Comparison of ENCODE assay signal across 27 cellular contexts in genomic region chr10:10527861-10528562, GRCh38.
"Had no signal": no experiment of that assay in that cellular context is flagged by ENCODE, and none has a peak within 500 bp of the region (broad histone marks: within the 10 kb centered on the region; RNA-seq: fewer than 3 reads in every experiment).

No MANE protein-coding gene starts in this region.

- H3K4me1 ChIP-seq: SJSA1 had no signal

- H3K36me3 ChIP-seq: SJSA1 had no signal

- H3K9ac ChIP-seq: KMS-11 had no signal

- DNase-seq: activated CD4-positive, alpha-beta T cell treated with anti-CD3 and anti-CD28 coated beads for 1 hour; activated CD4-positive, alpha-beta T cell treated with anti-CD3 and anti-CD28 coated beads, Interleukin-2, amount 10 ng/mL, durations not matched to agents 24 days and 14 days; activated CD4-positive, alpha-beta T cell treated with anti-CD3 and anti-CD28 coated beads, Interleukin-2, amount 50 U/mL, for 48 hours; activated CD8-positive, alpha-beta memory T cell treated with anti-CD3 and anti-CD28 coated beads, Interleukin-2, amount 10 ng/mL, durations not matched to agents 7 days and 5 days; activated effector memory CD4-positive, alpha-beta T cell treated with anti-CD3 and anti-CD28 coated beads, Interleukin-2, amount 50 U/mL, for 16 hours; activated naive CD4-positive, alpha-beta T cell treated with Interleukin-2 at 50 U/mL for 16 hours; activated T-cell treated with anti-CD3 and anti-CD28 coated beads, Interleukin-2, amount 50 U/mL, for 24 hours; anterior cingulate cortex; central memory CD4-positive, alpha-beta T cell; NCI-H1092; NCI-H1417 treated with DMSO at 0.1 percent for 48 hours; NCI-H1694; NCI-H2029; NCI-H2107; NCI-H345; NCI-H510A; NCI-H526 treated with DMSO at 0.1 percent for 48 hours; NCI-H82; OCI-M1; RPMI8226; SW 1271 had no signal

- H3K27me3 ChIP-seq: SJSA1 had no signal

- ATAC-seq: activated CD8-positive, alpha-beta memory T cell treated with anti-CD3 and anti-CD28 coated beads, Interleukin-2, amount 10 ng/mL, durations not matched to agents 7 days and 5 days; activated naive CD4-positive, alpha-beta T cell treated with anti-CD3 and anti-CD28 coated beads, Interleukin-2, amount 50 U/mL, for 72 hours; Panc1; Right ventricle myocardium inferior; SK-N-SH treated with all-trans-retinoic acid at 6 μM for 48 hours had no signal

- H3K4me3 ChIP-seq: SJSA1 had no signal

- H3K4me2 ChIP-seq: KMS-11 had no signal

- H3K27ac ChIP-seq: KMS-11, SJSA1 had no signal
